Comparison of ENCODE assay signal across 11 cellular contexts in the genomic region with DNA sequence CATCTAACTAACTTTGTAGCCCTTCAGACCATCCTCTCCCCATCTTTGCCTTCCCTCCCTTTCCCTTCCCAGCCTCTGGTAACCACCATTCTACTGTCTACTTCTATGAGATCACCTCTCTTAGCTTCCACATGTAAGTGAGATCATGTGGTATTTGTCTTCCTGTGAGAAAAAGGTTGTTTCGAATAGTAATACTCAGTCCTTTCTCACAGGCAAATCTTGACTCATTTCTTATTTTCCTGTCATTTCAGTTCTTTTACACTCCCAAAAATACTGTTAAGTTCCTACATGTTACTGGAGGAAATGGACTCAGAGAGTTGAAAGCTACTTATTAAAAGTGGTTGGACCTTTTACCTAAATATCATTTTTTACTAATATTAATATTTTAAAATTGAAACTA.
DNase-seq lines count a peak whose midpoint lies in the region; ATAC-seq and TF ChIP-seq lines count a peak whose summit lies in the region.
"Had no signal": no experiment of that assay in that cellular context is flagged by ENCODE, and none has a peak within 500 bp of the region (broad histone marks: within the 10 kb centered on the region; RNA-seq: fewer than 3 reads in every experiment).

No MANE protein-coding gene starts in this region.

- H3K4me1 Mint-ChIP-seq in activated CD8-positive, alpha-beta T cell treated with anti-CD3 and anti-CD28 coated beads for 36 hours (ENCODE audit: low read depth) = peaks cover 8% of the 10 kb centered on the region
- H3K4me1 Mint-ChIP-seq in activated CD8-positive, alpha-beta T cell treated with anti-CD3 and anti-CD28 coated beads, Interleukin-2, amount 10 ng/mL, durations not matched to agents 7 days and 5 days (ENCODE audit: low read depth) = peaks cover 11% of the 10 kb centered on the region
- peaks cover 0 to 9% (median 0%) of the 10 kb centered on the region in 3 donors for H3K4me1 Mint-ChIP-seq in T-cell

- H3K27me3 ChIP-seq in WERI-Rb-1 (ENCODE audit: insufficient read depth, low read depth, severe bottlenecking) = no peaks in the 10 kb centered on the region

- peak overlapping the region; percentile 43 for H3K27ac Mint-ChIP-seq in activated CD8-positive, alpha-beta T cell treated with anti-CD3 and anti-CD28 coated beads for 36 hours
- H3K27ac Mint-ChIP-seq in activated CD8-positive, alpha-beta T cell treated with anti-CD3 and anti-CD28 coated beads, Interleukin-2, amount 10 ng/mL, durations not matched to agents 7 days and 5 days = no peak overlapping the region
- no peak overlapping the region for H3K27ac Mint-ChIP-seq in T-cell

- CTCF ChIA-PET in activated CD8-positive, alpha-beta T cell treated with anti-CD3 and anti-CD28 coated beads for 36 hours (lab: Charles Lee) = interaction anchor here (1.8 kb wide), 1 partner anchor 37 kb away, joined by 8 read pairs; no protein-coding TSS in a partner anchor
- CTCF ChIA-PET in activated CD8-positive, alpha-beta T cell treated with anti-CD3 and anti-CD28 coated beads, Interleukin-2, amount 10 ng/mL, durations not matched to agents 7 days and 5 days (lab: Charles Lee) = no interaction called here
- CTCF ChIA-PET in T-cell (lab: Charles Lee) = no interaction called here
- CTCF ChIA-PET in HEK293T (lab: Yijun Ruan, JAX) = interaction anchor here (0.7 kb wide), 1 partner anchor 209 kb away, joined by 3 read pairs; no protein-coding TSS in a partner anchor

- no peaks in the 10 kb centered on the region; the same call in 1 of the 2 replicates for H3K36me3 ChIP-seq in WERI-Rb-1

- no peak for TF ChIP-seq CTCF in activated CD8-positive, alpha-beta T cell treated with anti-CD3 and anti-CD28 coated beads for 36 hours (IDR thresholded peaks at IDR 0.05)
- no peak for TF ChIP-seq CTCF in WERI-Rb-1 (IDR thresholded peaks at IDR 0.05; ENCODE audit: low read depth, low read length)

- H3K27ac ChIP-seq in WERI-Rb-1 = no peak overlapping the region

- H3K4me3 Mint-ChIP-seq in activated CD8-positive, alpha-beta T cell treated with anti-CD3 and anti-CD28 coated beads for 36 hours = no peak overlapping the region
- no peak overlapping the region for H3K4me3 Mint-ChIP-seq in activated CD8-positive, alpha-beta T cell treated with anti-CD3 and anti-CD28 coated beads, Interleukin-2, amount 10 ng/mL, durations not matched to agents 7 days and 5 days
- H3K4me3 Mint-ChIP-seq in T-cell = no peak overlapping the region

- H3K9me3 ChIP-seq in WERI-Rb-1 (ENCODE audit: severe bottlenecking) = no peaks in the 10 kb centered on the region

- ATAC-seq in activated CD8-positive, alpha-beta T cell treated with anti-CD3 and anti-CD28 coated beads for 36 hours = peak; percentile 67
- ATAC-seq in activated CD8-positive, alpha-beta T cell treated with anti-CD3 and anti-CD28 coated beads, Interleukin-2, amount 10 ng/mL, durations not matched to agents 7 days and 5 days = no peak
- ATAC-seq in HG02610 (IDR thresholded peaks at IDR 0.05; ENCODE audit: unreplicated experiment) = peak; percentile 82
- peak; percentile 73 for ATAC-seq in HG03457 (IDR thresholded peaks at IDR 0.05; ENCODE audit: unreplicated experiment)
- peak; percentile 79 for ATAC-seq in stimulated activated naive CD8-positive, alpha-beta T cell treated with anti-CD3 and anti-CD28 coated beads, Interleukin-15, Interleukin-2, amounts not matched to agents 100 U/mL and 50 U/mL, for 24 hours
- ATAC-seq in T-cell (replicated peaks in 1 of 4) = no peak

- no peak for DNase-seq in activated CD8-positive, alpha-beta T cell treated with anti-CD3 and anti-CD28 coated beads for 36 hours
- no peak for DNase-seq in activated CD8-positive, alpha-beta T cell treated with anti-CD3 and anti-CD28 coated beads, Interleukin-2, amount 10 ng/mL, durations not matched to agents 7 days and 5 days
- DNase-seq in stimulated activated naive CD8-positive, alpha-beta T cell treated with anti-CD3 and anti-CD28 coated beads, Interleukin-15, Interleukin-2, amounts not matched to agents 100 U/mL and 50 U/mL, for 24 hours = no peak
- DNase-seq in T-cell = no peak
- DNase-seq in WERI-Rb-1 = no peak
- no peak for DNase-seq in HEK293T (ENCODE audit: extremely low spot score)
- DNase-seq: activated CD4-positive, alpha-beta T cell treated with anti-CD3 and anti-CD28 coated beads, Interleukin-2, amount 50 U/mL, for 1 hour; NCI-H2029 treated with DMSO at 0.1 percent for 48 hours; SHP77 had no signal

- H3K4me3 ChIP-seq in WERI-Rb-1 (ENCODE audit: low read depth, low read length) = no peak overlapping the region

- H3K36me3 Mint-ChIP-seq in activated CD8-positive, alpha-beta T cell treated with anti-CD3 and anti-CD28 coated beads for 36 hours (ENCODE audit: low read depth) = peaks cover 6% of the 10 kb centered on the region
- H3K36me3 Mint-ChIP-seq in activated CD8-positive, alpha-beta T cell treated with anti-CD3 and anti-CD28 coated beads, Interleukin-2, amount 10 ng/mL, durations not matched to agents 7 days and 5 days (ENCODE audit: low read depth) = peaks cover 3% of the 10 kb centered on the region
- H3K36me3 Mint-ChIP-seq in T-cell = peaks cover 12% of the 10 kb centered on the region

- no peaks in the 10 kb centered on the region for H3K9me3 Mint-ChIP-seq in activated CD8-positive, alpha-beta T cell treated with anti-CD3 and anti-CD28 coated beads for 36 hours
- no peaks in the 10 kb centered on the region for H3K9me3 Mint-ChIP-seq in activated CD8-positive, alpha-beta T cell treated with anti-CD3 and anti-CD28 coated beads, Interleukin-2, amount 10 ng/mL, durations not matched to agents 7 days and 5 days (ENCODE audit: insufficient read depth)
- no peaks in the 10 kb centered on the region for H3K9me3 Mint-ChIP-seq in T-cell

- POLR2A ChIA-PET in activated CD8-positive, alpha-beta T cell treated with anti-CD3 and anti-CD28 coated beads for 36 hours (lab: Charles Lee) = interaction anchor here (0.6 kb wide), 1 partner anchor 109 kb away, joined by 3 read pairs; no protein-coding TSS in a partner anchor
- POLR2A ChIA-PET in activated CD8-positive, alpha-beta T cell treated with anti-CD3 and anti-CD28 coated beads, Interleukin-2, amount 10 ng/mL, durations not matched to agents 7 days and 5 days (lab: Charles Lee) = interaction anchor here (0.6 to 1.0 kb wide), 2 partner anchors 83 to 372 kb away, joined by 3 read pairs; a partner anchor contains a TSS
- POLR2A ChIA-PET in T-cell (lab: Charles Lee) = no interaction called here
- POLR2A ChIA-PET in HEK293T (lab: Yijun Ruan, JAX) = no interaction called here

- intact Hi-C loops in activated CD8-positive, alpha-beta T cell treated with anti-CD3 and anti-CD28 coated beads for 36 hours (cut with micrococcal nuclease) = no loop called here

- H3K27me3 Mint-ChIP-seq in activated CD8-positive, alpha-beta T cell treated with anti-CD3 and anti-CD28 coated beads for 36 hours = no peaks in the 10 kb centered on the region
- no peaks in the 10 kb centered on the region for H3K27me3 Mint-ChIP-seq in activated CD8-positive, alpha-beta T cell treated with anti-CD3 and anti-CD28 coated beads, Interleukin-2, amount 10 ng/mL, durations not matched to agents 7 days and 5 days (ENCODE audit: low read depth)
- H3K27me3 Mint-ChIP-seq in T-cell = no peaks in the 10 kb centered on the region

TF ChIP-seq in HEK293T, 16 proteins besides CTCF, POLR2A, EP300 and RAD21:
- TF ChIP-seq CTBP1 (IDR thresholded peaks at IDR 0.05; ENCODE audit: borderline replicate concordance) = no peak

Comparison
In these comparisons a context has a peak if more than half of its experiments do, and no peak if none do; other contexts are left out.
1. ATAC-seq: peak in activated CD8-positive, alpha-beta T cell treated with anti-CD3 and anti-CD28 coated beads for 36 hours (single experiment), HG02610 (single experiment), HG03457 (single experiment) and stimulated activated naive CD8-positive, alpha-beta T cell treated with anti-CD3 and anti-CD28 coated beads, Interleukin-15, Interleukin-2, amounts not matched to agents 100 U/mL and 50 U/mL, for 24 hours (single experiment); none in activated CD8-positive, alpha-beta T cell treated with anti-CD3 and anti-CD28 coated beads, Interleukin-2, amount 10 ng/mL, durations not matched to agents 7 days and 5 days (single experiment) and T-cell (0 of 4).
2. CTCF ChIA-PET loops: an anchor here in activated CD8-positive, alpha-beta T cell treated with anti-CD3 and anti-CD28 coated beads for 36 hours (1.8 kb wide) and HEK293T (0.7 kb wide); none called in activated CD8-positive, alpha-beta T cell treated with anti-CD3 and anti-CD28 coated beads, Interleukin-2, amount 10 ng/mL, durations not matched to agents 7 days and 5 days and T-cell.
3. POLR2A ChIA-PET loops: an anchor here in activated CD8-positive, alpha-beta T cell treated with anti-CD3 and anti-CD28 coated beads for 36 hours (0.6 kb wide) and activated CD8-positive, alpha-beta T cell treated with anti-CD3 and anti-CD28 coated beads, Interleukin-2, amount 10 ng/mL, durations not matched to agents 7 days and 5 days (0.6 to 1.0 kb wide); none called in T-cell and HEK293T.